11 cellular contexts compared by ENCODE assay signal in the genomic region with DNA sequence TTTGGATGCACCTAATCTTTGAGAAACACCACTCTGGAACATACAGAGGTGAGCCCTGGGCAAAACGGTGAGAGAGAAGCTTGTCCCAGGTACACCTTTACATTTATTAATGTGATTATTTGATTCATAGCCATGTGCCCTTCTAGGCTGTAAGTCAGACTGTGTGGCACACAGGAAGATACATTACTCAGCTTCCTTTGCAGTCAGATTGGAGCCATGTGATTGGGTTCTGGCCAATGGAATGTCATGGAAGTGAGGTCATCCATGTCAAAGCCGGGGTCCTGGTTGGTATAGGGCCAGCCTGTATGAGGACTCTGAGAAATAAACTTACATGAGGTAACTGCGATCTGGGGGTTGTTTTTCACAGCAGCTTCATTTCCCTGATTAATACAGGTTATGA.
DNase-seq lines count a peak whose midpoint lies in the region; ATAC-seq and TF ChIP-seq lines count a peak whose summit lies in the region.
"Had no signal": no experiment of that assay in that cellular context is flagged by ENCODE, and none has a peak within 500 bp of the region (broad histone marks: within the 10 kb centered on the region; RNA-seq: fewer than 3 reads in every experiment).

No MANE protein-coding gene starts in this region.

- POLR2A ChIA-PET in activated CD4-positive, alpha-beta memory T cell treated with anti-CD3 and anti-CD28 coated beads for 36 hours (lab: Charles Lee) = no interaction called here

- H3K4me1 Mint-ChIP-seq in activated CD4-positive, alpha-beta memory T cell treated with anti-CD3 and anti-CD28 coated beads for 36 hours (ENCODE audit: low read depth) = peaks cover 6% of the 10 kb centered on the region

- H3K4me3 Mint-ChIP-seq in activated CD4-positive, alpha-beta memory T cell treated with anti-CD3 and anti-CD28 coated beads for 36 hours = no peak overlapping the region

- H3K27me3 Mint-ChIP-seq in activated CD4-positive, alpha-beta memory T cell treated with anti-CD3 and anti-CD28 coated beads for 36 hours = no peaks in the 10 kb centered on the region

- no peak for TF ChIP-seq CTCF in BE2C (IDR thresholded peaks at IDR 0.05; ENCODE audit: low read depth, low read length)
- no peak for TF ChIP-seq CTCF in brain microvascular endothelial cell (IDR thresholded peaks at IDR 0.05; ENCODE audit: low read depth, low read length, missing control alignments)

- CTCF ChIA-PET in activated CD4-positive, alpha-beta memory T cell treated with anti-CD3 and anti-CD28 coated beads for 36 hours (lab: Charles Lee) = interaction anchor here (1.6 kb wide), 1 partner anchor 57 kb away, joined by 3 read pairs; no protein-coding TSS in a partner anchor

- no peaks in the 10 kb centered on the region for H3K36me3 Mint-ChIP-seq in activated CD4-positive, alpha-beta memory T cell treated with anti-CD3 and anti-CD28 coated beads for 36 hours
- H3K36me3 Mint-ChIP-seq: activated naive CD4-positive, alpha-beta T cell treated with anti-CD3 and anti-CD28 coated beads, Interleukin-2, amount 50 U/mL, for 72 hours had no signal

- H3K9me3 Mint-ChIP-seq in activated CD4-positive, alpha-beta memory T cell treated with anti-CD3 and anti-CD28 coated beads for 36 hours = no peaks in the 10 kb centered on the region

- no peak overlapping the region for H3K27ac ChIP-seq in brain microvascular endothelial cell
- H3K27ac ChIP-seq: WERI-Rb-1 had no signal

- intact Hi-C loops in activated CD4-positive, alpha-beta memory T cell treated with anti-CD3 and anti-CD28 coated beads for 36 hours (cut with micrococcal nuclease) = no loop called here

- no peak for ATAC-seq in GM19467 (IDR thresholded peaks at IDR 0.05; ENCODE audit: unreplicated experiment)
- ATAC-seq: activated naive CD4-positive, alpha-beta T cell treated with anti-CD3 and anti-CD28 coated beads, Interleukin-2, amount 50 U/mL, for 72 hours had no signal

- DNase-seq in BE2C (peak; percentile 21), LHCN-M2 (ENCODE audit: low read depth) (peak; percentile 38), brain microvascular endothelial cell (peak; percentile 36), kidney tubule cell (ENCODE audit: low spot score) (peak; percentile 70), NOMO-1 treated with dmso at 0.1 percent for 144 hours (lab: John Stamatoyannopoulos, UW; ENCODE audit: unreplicated experiment) (no peak), epidermal melanocyte (ENCODE audit: insufficient read length, low spot score) (no peak)
- DNase-seq in activated CD4-positive, alpha-beta memory T cell treated with anti-CD3 and anti-CD28 coated beads for 36 hours = no peak
- DNase-seq: NCI-H1930, WERI-Rb-1 had no signal

- in situ Hi-C loops in brain microvascular endothelial cell (cut with HindIII; ENCODE audit: low pct_ligation_motif_present, low sequenced_read_pairs) = no loop called here

- no peaks in the 10 kb centered on the region for H3K4me1 ChIP-seq in BE2C

- H3K36me3 ChIP-seq in BE2C = no peaks in the 10 kb centered on the region
- no peaks in the 10 kb centered on the region for H3K36me3 ChIP-seq in brain microvascular endothelial cell (replicated peaks)
- H3K36me3 ChIP-seq: WERI-Rb-1 had no signal

- H3K4me3 ChIP-seq in BE2C (ENCODE audit: low read depth, low read length) = no peak overlapping the region
- H3K4me3 ChIP-seq in brain microvascular endothelial cell (ENCODE audit: low read depth, low read length) = no peak overlapping the region

- H3K27me3 ChIP-seq in BE2C (no peaks in the 10 kb centered on the region), brain microvascular endothelial cell (replicated peaks) (no peaks in the 10 kb centered on the region)

- H3K27ac Mint-ChIP-seq in activated CD4-positive, alpha-beta memory T cell treated with anti-CD3 and anti-CD28 coated beads for 36 hours = no peak overlapping the region
- H3K27ac Mint-ChIP-seq: activated naive CD4-positive, alpha-beta T cell treated with anti-CD3 and anti-CD28 coated beads, Interleukin-2, amount 50 U/mL, for 72 hours had no signal

- H3K9me3 ChIP-seq in BE2C = no peaks in the 10 kb centered on the region

Comparison
In these comparisons a context has a peak if more than half of its experiments do, and no peak if none do; other contexts are left out.
1. DNase-seq: peak in BE2C (single experiment), LHCN-M2 (single experiment), brain microvascular endothelial cell (single experiment) and kidney tubule cell (single experiment); none in activated CD4-positive, alpha-beta memory T cell treated with anti-CD3 and anti-CD28 coated beads for 36 hours (single experiment), NOMO-1 treated with dmso at 0.1 percent for 144 hours (single experiment) and epidermal melanocyte (single experiment).